15 cellular contexts compared by ENCODE assay signal in genomic region chr18:10101293-10101701, GRCh38.
DNase-seq lines count a peak whose midpoint lies in the region; ATAC-seq, FAIRE-seq and TF ChIP-seq lines count a peak whose summit lies in the region.
"Had no signal": no experiment of that assay in that cellular context is flagged by ENCODE, and none has a peak within 500 bp of the region (broad histone marks: within the 10 kb centered on the region; RNA-seq: fewer than 3 reads in every experiment).

No MANE protein-coding gene starts in this region.

- H3K27ac ChIP-seq in pancreas: no peak overlapping the region
- H3K27ac ChIP-seq: SK-N-MC had no signal

- DNase-seq in ELR (ENCODE audit: low read depth) (peak; percentile 12), NCI-H446 (lab: John Stamatoyannopoulos, UW) (peak; percentile 26 to 61), fibroblast of pulmonary artery (ENCODE audit: low read depth) (peak; percentile 49), pancreas (no peak), NCI-H146 (lab: John Stamatoyannopoulos, UW) (no peak), HK-2 (ENCODE audit: unreplicated experiment) (no peak)
- DNase-seq: activated CD4-positive, alpha-beta T cell treated with anti-CD3 and anti-CD28 coated beads for 4 hours; activated gamma-delta T cell; Calu3; mucosa of descending colon; NCI-H2227 treated with DMSO at 0.1 percent for 48 hours had no signal

- H3K4me1 ChIP-seq in pancreas: peaks cover 0 to 3% (median 0%) of the 10 kb centered on the region in 3 donors

- no peak overlapping the region for H3K4me3 ChIP-seq in fibroblast of pulmonary artery (replicated peaks; ENCODE audit: low read depth, low read length)
- H3K4me3 ChIP-seq in pancreas: no peak overlapping the region
- H3K4me3 ChIP-seq: mucosa of descending colon, SK-N-MC had no signal

- no peaks in the 10 kb centered on the region for H3K36me3 ChIP-seq in pancreas

- intact Hi-C loops in pancreas (cut with DNase I): no loop called here

- no peaks in the 10 kb centered on the region for H3K27me3 ChIP-seq in pancreas

- ATAC-seq in pancreas (peak in 3 of 4 donors; percentile 62 to 74 (median 65)), GM18909 (IDR thresholded peaks at IDR 0.05; ENCODE audit: poor library complexity, unreplicated experiment) (no peak), GM21360 (IDR thresholded peaks at IDR 0.05; ENCODE audit: unreplicated experiment) (no peak)
- ATAC-seq: mucosa of descending colon had no signal

- no peak for FAIRE-seq in pancreas (lab: Jason Lieb, UNC)
- FAIRE-seq: colon had no signal

- no peak for TF ChIP-seq CTCF in fibroblast of pulmonary artery (IDR thresholded peaks at IDR 0.05; ENCODE audit: low read length, missing control alignments)
- TF ChIP-seq CTCF in pancreas (IDR thresholded peaks at IDR 0.05): no peak

- WGBS in pancreas, 2 donors: 28 to 29% methylated on average over 9 of the region's 9 CpGs

- H3K9me3 ChIP-seq in pancreas: no peaks in the 10 kb centered on the region
- H3K9me3 ChIP-seq: mucosa of descending colon had no signal

Comparison
In these comparisons a context has a peak if more than half of its experiments do, and no peak if none do; other contexts are left out.
1. DNase-seq: peak in ELR (single experiment), NCI-H446 (2 of 2) and fibroblast of pulmonary artery (single experiment); none in pancreas (0 of 6), NCI-H146 (single experiment) and HK-2 (single experiment).
2. ATAC-seq: peak in pancreas (3 of 4); none in GM18909 (single experiment) and GM21360 (single experiment).